Comparison of ENCODE assay signal across 26 cellular contexts in genomic region chr9:109433476-109433875, GRCh38.
"Had no signal": no experiment of that assay in that cellular context is flagged by ENCODE, and none has a peak within 500 bp of the region (broad histone marks: within the 10 kb centered on the region; RNA-seq: fewer than 3 reads in every experiment).

No MANE protein-coding gene starts in this region.

- H3K4me3 ChIP-seq: stomach, suprapubic skin, testis, thoracic aorta, thyroid gland, tibial artery, tibial nerve, transverse colon, upper lobe of left lung, upper lobe of right lung, uterus, vagina had no signal

- H3K9me3 ChIP-seq: stomach, suprapubic skin, testis, thoracic aorta, thyroid gland, tibial artery, tibial nerve, transverse colon, upper lobe of left lung, upper lobe of right lung, uterus, vagina had no signal

- H3K4me1 ChIP-seq: stomach, suprapubic skin, testis, thyroid gland, tibial artery, tibial nerve, transverse colon, upper lobe of left lung, upper lobe of right lung, uterus, vagina had no signal

- H3K27ac ChIP-seq: stomach, suprapubic skin, testis, thoracic aorta, thyroid gland, tibial artery, tibial nerve, transverse colon, upper lobe of left lung, upper lobe of right lung, uterus, vagina had no signal

- DNase-seq: stimulated activated CD4-positive, alpha-beta T cell treated with anti-CD3 and anti-CD28 coated beads, Interleukin-2, amount 100 ng/mL, for 48 hours; stimulated activated CD4-positive, alpha-beta T cell treated with anti-CD3 and anti-CD28 coated beads, Interleukin-4, amount 100 ng/mL, for 1 hour; stimulated activated CD4-positive, alpha-beta T cell treated with anti-CD3 and anti-CD28 coated beads, Interleukin-4, amount 100 ng/mL, for 24 hours; stimulated activated CD4-positive, alpha-beta T cell treated with anti-CD3 and anti-CD28 coated beads, Interleukin-4, amount 100 ng/mL, for 4 hours; stimulated activated CD8-positive, alpha-beta memory T cell treated with anti-CD3 and anti-CD28 coated beads, Interleukin-4, amount 100 ng/mL, for 48 hours; stimulated activated naive B cell treated with anti-CD40 and anti-IgM and Interleukin-4, amounts not matched to agents 10 μg/mL and 1 μg/mL and 100 μg/mL, for 72 hours; stimulated activated naive CD4-positive, alpha-beta T cell; stimulated activated naive CD4-positive, alpha-beta T cell treated with Interleukin-2 at 50 U/mL for 16 hours; stimulated activated naive CD8-positive, alpha-beta T cell treated with anti-CD3 and anti-CD28 coated beads, Interleukin-15, amount 100 ng/mL, for 72 hours; stimulated activated naive CD8-positive, alpha-beta T cell treated with anti-CD3 and anti-CD28 coated beads, Interleukin-15, Interleukin-2, amounts not matched to agents 100 U/mL and 50 U/mL, for 24 hours; stomach; substantia nigra; testis; thyroid gland; tibial artery; transverse colon; trophoblast cell; upper lobe of left lung; upper lobe of right lung; uterus had no signal

- H3K36me3 ChIP-seq: tibial nerve, uterus had no signal

- ATAC-seq: stimulated activated effector memory CD8-positive, alpha-beta T cell treated with anti-CD3 and anti-CD28 coated beads, Interleukin-12 subunit alpha, Interleukin-12 subunit beta, amount 100 ng/mL, for 72 hours; stimulated activated memory B cell treated with anti-CD40 and anti-IgM and Interleukin-4, amounts not matched to agents 10 μg/mL and 1 μg/mL and 100 μg/mL, for 72 hours; stimulated activated naive B cell treated with anti-CD40 and anti-IgM and Interleukin-4, amounts not matched to agents 10 μg/mL and 1 μg/mL and 100 μg/mL, for 72 hours; stimulated activated naive CD8-positive, alpha-beta T cell treated with anti-CD3 and anti-CD28 coated beads, Interleukin-15, amount 100 ng/mL, for 72 hours; stimulated activated naive CD8-positive, alpha-beta T cell treated with anti-CD3 and anti-CD28 coated beads, Interleukin-15, Interleukin-2, amounts not matched to agents 100 U/mL and 50 U/mL, for 24 hours; upper lobe of right lung had no signal
